29 cellular contexts compared by ENCODE assay signal in genomic region chr13:46660859-46661258, GRCh38.
DNase-seq lines count a peak whose midpoint lies in the region; ATAC-seq and TF ChIP-seq lines count a peak whose summit lies in the region.
"Had no signal": no experiment of that assay in that cellular context is flagged by ENCODE, and none has a peak within 500 bp of the region (broad histone marks: within the 10 kb centered on the region; RNA-seq: fewer than 3 reads in every experiment).

No MANE protein-coding gene starts in this region.

- H3K79me2 ChIP-seq in GM23338 (replicated peaks; ENCODE audit: insufficient read depth), result no peaks in the 10 kb centered on the region; the same call in 1 of the 2 replicates

- H3K27ac ChIP-seq in GM23338 (ENCODE audit: low read depth) (no peak overlapping the region), body of pancreas (peak overlapping the region in 3 of 4 donors; percentile 34 to 47 (median 38))
- H3K27ac ChIP-seq: esophagus squamous epithelium, SK-N-MC, testis had no signal

- H3K9me3 Mint-ChIP-seq in GM23338, result no peaks in the 10 kb centered on the region
- peaks cover 4% of the 10 kb centered on the region for H3K9me3 Mint-ChIP-seq in mesothelial cell of epicardium
- H3K9me3 Mint-ChIP-seq in stimulated activated naive B cell treated with anti-CD40 and anti-IgM and Interleukin-4, amounts not matched to agents 10 μg/mL and 1 μg/mL and 100 μg/mL, for 72 hours, result peaks cover 0 to 4% of the 10 kb centered on the region in 2 donors
- H3K9me3 Mint-ChIP-seq: activated naive CD8-positive, alpha-beta T cell treated with anti-CD3 and anti-CD28 coated beads for 36 hours; dendritic cell treated with granulocyte-macrophage colony-stimulating factor and Interleukin-4, amounts not matched to agents 40 ng/mL and 50 ng/mL, for 4 days; natural killer cell treated with Interleukin-12 subunit alpha and Interleukin-12 subunit beta and Interleukin-15 and Interleukin-18, amount 100 ng/mL, for 72 hours had no signal

- H3K4me1 ChIP-seq in GM23338 (ENCODE audit: insufficient read depth) (peaks cover 31% of the 10 kb centered on the region), body of pancreas (peaks cover 62% of the 10 kb centered on the region)
- H3K4me1 ChIP-seq: HAP-1 had no signal

- ATAC-seq in GM23338 (no peak), body of pancreas (no peak), HG03139 (IDR thresholded peaks at IDR 0.05; ENCODE audit: unreplicated experiment) (no peak)
- no peak for ATAC-seq in stimulated activated naive B cell treated with anti-CD40 and anti-IgM and Interleukin-4, amounts not matched to agents 10 μg/mL and 1 μg/mL and 100 μg/mL, for 72 hours (replicated peaks)
- ATAC-seq: activated CD8-positive, alpha-beta T cell treated with anti-CD3 and anti-CD28 coated beads, Interleukin-2, amount 10 ng/mL, durations not matched to agents 7 days and 5 days; K562; left ventricle myocardium superior; natural killer cell treated with Interleukin-12 subunit alpha and Interleukin-12 subunit beta and Interleukin-15 and Interleukin-18, amount 100 ng/mL, for 72 hours; sciatic nerve had no signal

- intact Hi-C loops in body of pancreas (cut with DNase I), result no loop called here
- intact Hi-C loops in cardiac septum (cut with DNase I), result no loop called here

- H3K27me3 ChIP-seq in GM23338 (ENCODE audit: insufficient read depth) (no peaks in the 10 kb centered on the region), body of pancreas (no peaks in the 10 kb centered on the region)
- H3K27me3 ChIP-seq: esophagus squamous epithelium, testis had no signal

- H2AFZ ChIP-seq in GM23338, result no peak overlapping the region

- no peaks in the 10 kb centered on the region for H3K9me3 ChIP-seq in body of pancreas
- H3K9me3 ChIP-seq: esophagus squamous epithelium, HAP-1, testis had no signal

- H3F3A ChIP-seq in GM23338 (replicated peaks; ENCODE audit: low read depth), result no peaks in the 10 kb centered on the region

- H3K27ac Mint-ChIP-seq in GM23338 (peak overlapping the region; percentile 3; the same call in 1 of the 2 replicates), mesothelial cell of epicardium (peak overlapping the region; percentile 73)
- peak overlapping the region; percentile 33 for H3K27ac Mint-ChIP-seq in stimulated activated naive B cell treated with anti-CD40 and anti-IgM and Interleukin-4, amounts not matched to agents 10 μg/mL and 1 μg/mL and 100 μg/mL, for 72 hours
- H3K27ac Mint-ChIP-seq: activated CD8-positive, alpha-beta T cell treated with anti-CD3 and anti-CD28 coated beads, Interleukin-2, amount 10 ng/mL, durations not matched to agents 7 days and 5 days; activated naive CD8-positive, alpha-beta T cell treated with anti-CD3 and anti-CD28 coated beads for 36 hours; dendritic cell treated with granulocyte-macrophage colony-stimulating factor and Interleukin-4, amounts not matched to agents 40 ng/mL and 50 ng/mL, for 4 days; immature natural killer cell; natural killer cell treated with Interleukin-12 subunit alpha and Interleukin-12 subunit beta and Interleukin-15 and Interleukin-18, amount 100 ng/mL, for 72 hours had no signal

- H3K4me2 ChIP-seq in GM23338, result no peak overlapping the region

- H3K27me3 Mint-ChIP-seq in GM23338 (ENCODE audit: insufficient read depth, low read depth, poor library complexity) (peaks cover 5% of the 10 kb centered on the region), mesothelial cell of epicardium (ENCODE audit: low read depth) (no peaks in the 10 kb centered on the region)
- no peaks in the 10 kb centered on the region for H3K27me3 Mint-ChIP-seq in stimulated activated naive B cell treated with anti-CD40 and anti-IgM and Interleukin-4, amounts not matched to agents 10 μg/mL and 1 μg/mL and 100 μg/mL, for 72 hours
- H3K27me3 Mint-ChIP-seq: activated naive CD8-positive, alpha-beta T cell treated with anti-CD3 and anti-CD28 coated beads for 36 hours; dendritic cell treated with granulocyte-macrophage colony-stimulating factor and Interleukin-4, amounts not matched to agents 40 ng/mL and 50 ng/mL, for 4 days; natural killer cell treated with Interleukin-12 subunit alpha and Interleukin-12 subunit beta and Interleukin-15 and Interleukin-18, amount 100 ng/mL, for 72 hours had no signal

- H3K4me3 ChIP-seq in GM23338 (no peak overlapping the region), body of pancreas (no peak overlapping the region)
- H3K4me3 ChIP-seq: esophagus squamous epithelium, HAP-1, K562, SK-N-MC, testis had no signal

- no peak overlapping the region for H3K4me3 Mint-ChIP-seq in GM23338
- no peak overlapping the region for H3K4me3 Mint-ChIP-seq in mesothelial cell of epicardium
- no peak overlapping the region for H3K4me3 Mint-ChIP-seq in stimulated activated naive B cell treated with anti-CD40 and anti-IgM and Interleukin-4, amounts not matched to agents 10 μg/mL and 1 μg/mL and 100 μg/mL, for 72 hours
- H3K4me3 Mint-ChIP-seq: activated CD8-positive, alpha-beta T cell treated with anti-CD3 and anti-CD28 coated beads, Interleukin-2, amount 10 ng/mL, durations not matched to agents 7 days and 5 days; activated naive CD8-positive, alpha-beta T cell treated with anti-CD3 and anti-CD28 coated beads for 36 hours; dendritic cell treated with granulocyte-macrophage colony-stimulating factor and Interleukin-4, amounts not matched to agents 40 ng/mL and 50 ng/mL, for 4 days; immature natural killer cell; natural killer cell treated with Interleukin-12 subunit alpha and Interleukin-12 subunit beta and Interleukin-15 and Interleukin-18, amount 100 ng/mL, for 72 hours had no signal

- TF ChIP-seq POLR2A in body of pancreas (IDR thresholded peaks at IDR 0.05), result no peak

- DNase-seq in GM23338 (ENCODE audit: low spot score), result no peak
- no peak for DNase-seq in body of pancreas
- DNase-seq in mesothelial cell of epicardium (ENCODE audit: low spot score in 2 of 2, unreplicated experiment in 2 of 2), result no peak
- no peak for DNase-seq in stimulated activated naive B cell treated with anti-CD40 and anti-IgM and Interleukin-4, amounts not matched to agents 10 μg/mL and 1 μg/mL and 100 μg/mL, for 72 hours
- DNase-seq in islet precursor cell, result no peak
- no peak for DNase-seq in cardiac septum (ENCODE audit: low spot score)
- DNase-seq: ACHN; activated CD8-positive, alpha-beta T cell treated with anti-CD3 and anti-CD28 coated beads, Interleukin-2, amount 10 ng/mL, durations not matched to agents 7 days and 5 days; activated naive CD8-positive, alpha-beta T cell treated with anti-CD3 and anti-CD28 coated beads for 36 hours; aorta; central memory CD4-positive, alpha-beta T cell; DMS79 treated with DMSO at 0.1 percent for 48 hours; esophagus squamous epithelium; GF-D8; immature natural killer cell; left ventricle myocardium superior; midbrain; NCI-H1105 treated with DMSO at 0.1 percent for 48 hours; NCI-H2029 treated with DMSO at 0.1 percent for 48 hours; NCI-H82; stimulated activated naive CD4-positive, alpha-beta T cell treated with Interleukin-2 at 50 U/mL for 16 hours; testis had no signal

- peaks cover 46% of the 10 kb centered on the region for H3K4me1 Mint-ChIP-seq in GM23338
- H3K4me1 Mint-ChIP-seq in mesothelial cell of epicardium, result peaks cover 59% of the 10 kb centered on the region
- peaks cover 28 to 61% of the 10 kb centered on the region in 2 donors for H3K4me1 Mint-ChIP-seq in stimulated activated naive B cell treated with anti-CD40 and anti-IgM and Interleukin-4, amounts not matched to agents 10 μg/mL and 1 μg/mL and 100 μg/mL, for 72 hours

- H3K36me3 ChIP-seq in GM23338 (ENCODE audit: insufficient read depth) (no peaks in the 10 kb centered on the region), body of pancreas (replicated peaks in 1 of 2; ENCODE audit: insufficient read depth in 1 of 2, low read depth in 2 of 2) (no peaks in the 10 kb centered on the region)
- H3K36me3 ChIP-seq: esophagus squamous epithelium, HAP-1 had no signal

- 48 to 53% methylated on average over 4 of the region's 4 CpGs for WGBS in body of pancreas, 2 donors

- no peaks in the 10 kb centered on the region for H3K9me2 ChIP-seq in GM23338 (ENCODE audit: insufficient read depth)

- H3K36me3 Mint-ChIP-seq in GM23338 (ENCODE audit: low read depth), result no peaks in the 10 kb centered on the region; the same call in 2 of the 3 replicates
- H3K36me3 Mint-ChIP-seq in mesothelial cell of epicardium, result peaks cover 6% of the 10 kb centered on the region
- peaks cover 8 to 18% of the 10 kb centered on the region in 2 donors for H3K36me3 Mint-ChIP-seq in stimulated activated naive B cell treated with anti-CD40 and anti-IgM and Interleukin-4, amounts not matched to agents 10 μg/mL and 1 μg/mL and 100 μg/mL, for 72 hours
- H3K36me3 Mint-ChIP-seq: natural killer cell treated with Interleukin-12 subunit alpha and Interleukin-12 subunit beta and Interleukin-15 and Interleukin-18, amount 100 ng/mL, for 72 hours had no signal

- H4K20me1 ChIP-seq in GM23338 (replicated peaks; ENCODE audit: insufficient read depth), result no peaks in the 10 kb centered on the region

- no peak for TF ChIP-seq CTCF in GM23338 (conservative IDR thresholded peaks at IDR 0.05; ENCODE audit: low read depth in 2 of 2)
- no peak for TF ChIP-seq CTCF in body of pancreas (IDR thresholded peaks at IDR 0.05)
- TF ChIP-seq CTCF in mesothelial cell of epicardium (IDR thresholded peaks at IDR 0.05; ENCODE audit: unreplicated experiment), result no peak

TF ChIP-seq in GM23338, 12 proteins besides CTCF, POLR2A, EP300 and RAD21 (continues in another document):
- no peak for TF ChIP-seq EZH2 (IDR thresholded peaks at IDR 0.05; ENCODE audit: low read depth, unreplicated experiment)
- no peak for TF ChIP-seq JUNB (IDR thresholded peaks at IDR 0.05; ENCODE audit: unreplicated experiment)
- TF ChIP-seq ZNF114 (CRISPR knock-in tag; IDR thresholded peaks at IDR 0.05), result no peak
- TF ChIP-seq STAT1 (IDR thresholded peaks at IDR 0.05; ENCODE audit: unreplicated experiment), result no peak
- no peak for TF ChIP-seq EZH2phosphoT487 (IDR thresholded peaks at IDR 0.05; ENCODE audit: unreplicated experiment)
- TF ChIP-seq NANOG (IDR thresholded peaks at IDR 0.05; ENCODE audit: borderline replicate concordance), result no peak
- no peak for TF ChIP-seq ETS1 (IDR thresholded peaks at IDR 0.05)

Comparison
In these comparisons a context has a peak if more than half of its experiments do, and no peak if none do; other contexts are left out.
1. H3K27ac Mint-ChIP-seq: peak in every context shown above with its lines; median percentile 73 in mesothelial cell of epicardium; 33 in stimulated activated naive B cell treated with anti-CD40 and anti-IgM and Interleukin-4, amounts not matched to agents 10 μg/mL and 1 μg/mL and 100 μg/mL, for 72 hours; 3 in GM23338.